In genomic region chr18:27966872-27967271, GRCh38 we compare ENCODE assay signal across 12 cellular contexts.
"Had no signal": no experiment of that assay in that cellular context is flagged by ENCODE, and none has a peak within 500 bp of the region (broad histone marks: within the 10 kb centered on the region; RNA-seq: fewer than 3 reads in every experiment).

No MANE protein-coding gene starts in this region.

- H3K4me3 Mint-ChIP-seq: activated naive CD4-positive, alpha-beta T cell treated with anti-CD3 and anti-CD28 coated beads, Interleukin-2, amount 50 U/mL, for 24 hours; activated T-cell treated with anti-CD3 and anti-CD28 coated beads, Interleukin-2, amount 50 U/mL, for 72 hours; naive thymus-derived CD8-positive, alpha-beta T cell; stimulated activated naive B cell treated with anti-CD40 and anti-IgM and Interleukin-4, amounts not matched to agents 10 μg/mL and 1 μg/mL and 100 μg/mL, for 72 hours had no signal

- ATAC-seq: activated T-cell treated with anti-CD3 and anti-CD28 coated beads, Interleukin-2, amount 50 U/mL, for 72 hours; left colon; lower lobe of right lung; naive thymus-derived CD8-positive, alpha-beta T cell; stimulated activated naive B cell treated with anti-CD40 and anti-IgM and Interleukin-4, amounts not matched to agents 10 μg/mL and 1 μg/mL and 100 μg/mL, for 72 hours; upper lobe of right lung had no signal

- H3K4me1 Mint-ChIP-seq: activated naive CD4-positive, alpha-beta T cell treated with anti-CD3 and anti-CD28 coated beads, Interleukin-2, amount 50 U/mL, for 24 hours; naive thymus-derived CD8-positive, alpha-beta T cell; stimulated activated naive B cell treated with anti-CD40 and anti-IgM and Interleukin-4, amounts not matched to agents 10 μg/mL and 1 μg/mL and 100 μg/mL, for 72 hours had no signal

- H3K36me3 Mint-ChIP-seq: activated naive CD4-positive, alpha-beta T cell treated with anti-CD3 and anti-CD28 coated beads, Interleukin-2, amount 50 U/mL, for 24 hours; naive thymus-derived CD8-positive, alpha-beta T cell; stimulated activated naive B cell treated with anti-CD40 and anti-IgM and Interleukin-4, amounts not matched to agents 10 μg/mL and 1 μg/mL and 100 μg/mL, for 72 hours had no signal

- H3K27me3 Mint-ChIP-seq: activated naive CD4-positive, alpha-beta T cell treated with anti-CD3 and anti-CD28 coated beads, Interleukin-2, amount 50 U/mL, for 24 hours; naive thymus-derived CD8-positive, alpha-beta T cell; stimulated activated naive B cell treated with anti-CD40 and anti-IgM and Interleukin-4, amounts not matched to agents 10 μg/mL and 1 μg/mL and 100 μg/mL, for 72 hours had no signal

- DNase-seq: activated effector memory CD4-positive, alpha-beta T cell treated with anti-CD3 and anti-CD28 coated beads, Interleukin-2, amount 50 U/mL, for 16 hours; activated T-cell treated with anti-CD3 and anti-CD28 coated beads, Interleukin-2, amount 50 U/mL, for 72 hours; dermis blood vessel endothelial cell; effector memory CD4-positive, alpha-beta T cell; left colon; lower lobe of right lung; naive thymus-derived CD8-positive, alpha-beta T cell; sigmoid colon; stimulated activated naive B cell treated with anti-CD40 and anti-IgM and Interleukin-4, amounts not matched to agents 10 μg/mL and 1 μg/mL and 100 μg/mL, for 72 hours; T1000; upper lobe of right lung had no signal

- H3K9me3 Mint-ChIP-seq: stimulated activated naive B cell treated with anti-CD40 and anti-IgM and Interleukin-4, amounts not matched to agents 10 μg/mL and 1 μg/mL and 100 μg/mL, for 72 hours had no signal

- H3K27ac Mint-ChIP-seq: activated naive CD4-positive, alpha-beta T cell treated with anti-CD3 and anti-CD28 coated beads, Interleukin-2, amount 50 U/mL, for 24 hours; activated T-cell treated with anti-CD3 and anti-CD28 coated beads, Interleukin-2, amount 50 U/mL, for 72 hours; naive thymus-derived CD8-positive, alpha-beta T cell; stimulated activated naive B cell treated with anti-CD40 and anti-IgM and Interleukin-4, amounts not matched to agents 10 μg/mL and 1 μg/mL and 100 μg/mL, for 72 hours had no signal
